9 cellular contexts compared by ENCODE assay signal in genomic region chr17:40322417-40323315, GRCh38. TPM values are rescaled to one million over a fixed set of nuclear protein-coding genes. Genes with fewer than 3 reads are reported as not detected.
DNase-seq lines count a peak whose midpoint lies in the region; ATAC-seq, FAIRE-seq and TF ChIP-seq lines count a peak whose summit lies in the region.
"Had no signal": no experiment of that assay in that cellular context is flagged by ENCODE, and none has a peak within 500 bp of the region (broad histone marks: within the 10 kb centered on the region; RNA-seq: fewer than 3 reads in every experiment).

No MANE protein-coding gene starts in this region.

- FAIRE-seq in bronchial epithelial cell (lab: Jason Lieb, UNC): no peak
- no peak for FAIRE-seq in HepG2 (lab: Jason Lieb, UNC)
- FAIRE-seq: TTC549 had no signal

- no peak for TF ChIP-seq EP300 in HepG2 (IDR thresholded peaks at IDR 0.05; ENCODE audit: low read depth in 2 of 2, low read length in 2 of 2)
- TF ChIP-seq EP300 in HepG2 (CRISPR knock-in tag; IDR thresholded peaks at IDR 0.05; ENCODE audit: borderline replicate concordance): no peak

- peak; percentile 27 for ATAC-seq in CD4-positive, alpha-beta T cell (ENCODE audit: poor library complexity)
- ATAC-seq in GM19452 (IDR thresholded peaks at IDR 0.05; ENCODE audit: unreplicated experiment) (peak; percentile 32), WTC11 (no peak), HepG2 (no peak)

- POLR2A ChIA-PET in CD4-positive, alpha-beta T cell (lab: Charles Lee): interaction anchor here (0.6 to 5.3 kb wide), 29 partner anchors 8 to 1366 kb away, joined by 3 to 117 read pairs (median 4); partner anchors contain the start of genes CASC3, CDC6, EIF1 and SMARCE1
- POLR2A ChIA-PET in WTC11 (lab: Charles Lee): interaction anchor here (0.6 kb wide), 2 partner anchors 29 to 33 kb away, joined by 3 read pairs; no protein-coding TSS in a partner anchor
- POLR2A ChIA-PET in HepG2 (lab: Yijun Ruan, JAX): interaction anchor here (0.8 kb wide), 1 partner anchor 11 kb away, joined by 3 read pairs; no protein-coding TSS in a partner anchor

- H3K27ac ChIP-seq in CD4-positive, alpha-beta T cell (ENCODE audit: low read depth, low read length): peak overlapping the region; percentile 99
- peak overlapping the region; percentile 93 for H3K27ac ChIP-seq in KMS-11
- no peak overlapping the region for H3K27ac ChIP-seq in HepG2 (ENCODE audit: extremely low read length, insufficient read depth, low read length)

- no peaks in the 10 kb centered on the region for H3K27me3 ChIP-seq in CD4-positive, alpha-beta T cell (ENCODE audit: control insufficient read depth, insufficient read depth, low read length)
- H3K27me3 ChIP-seq in KMS-11 (ENCODE audit: insufficient read depth, low read depth) (no peaks in the 10 kb centered on the region), bronchial epithelial cell (ENCODE audit: control insufficient read depth, insufficient read depth, low read length) (no peaks in the 10 kb centered on the region), HepG2 (ENCODE audit: control insufficient read depth in 1 of 2, insufficient read depth in 2 of 2, low read length in 2 of 2) (no peaks in the 10 kb centered on the region; a peak in 1 of 5 replicates)

- no peaks in the 10 kb centered on the region for H3K27me3 Mint-ChIP-seq in CD4-positive, alpha-beta T cell
- peaks cover 8% of the 10 kb centered on the region for H3K27me3 Mint-ChIP-seq in WTC11 (ENCODE audit: low read depth)

- in situ Hi-C loops in HepG2 (cut with HindIII; ENCODE audit: extremely low pct_ligation_motif_present, low pct_unique_long_range_greater_than_20kb): no loop called here

- intact Hi-C loops in CD4-positive, alpha-beta T cell (cut with DNase I, micrococcal nuclease): loop anchor here (1.0 to 5.0 kb wide), 2 partner anchors 19 to 285 kb away; no protein-coding TSS in a partner anchor
- intact Hi-C loops in HepG2 (cut with micrococcal nuclease; ENCODE audit: unreplicated experiment): no loop called here

- H3K36me3 ChIP-seq in KMS-11 (ENCODE audit: insufficient read depth) (no peaks in the 10 kb centered on the region), bronchial epithelial cell (ENCODE audit: control insufficient read depth, insufficient read depth, low read length) (peaks cover 1% of the 10 kb centered on the region), HepG2 (replicated peaks in 1 of 2; ENCODE audit: control insufficient read depth in 1 of 2, insufficient read depth in 2 of 2, low read length in 2 of 2) (no peaks in the 10 kb centered on the region)

- CTCF ChIA-PET in CD4-positive, alpha-beta T cell (lab: Charles Lee): interaction anchor here (1.0 to 4.4 kb wide), 5 partner anchors 18 to 238 kb away, joined by 3 to 22 read pairs (median 4); no protein-coding TSS in a partner anchor
- CTCF ChIA-PET in WTC11 (lab: Charles Lee) (interaction anchor here (3.4 kb wide), 1 partner anchor 32 kb away, joined by 15 read pairs; no protein-coding TSS in a partner anchor), HepG2 (lab: Yijun Ruan, JAX; ENCODE audit: low intra/inter-chr PET ratio, low total read pairs) (no interaction called here)

- H3K9me3 Mint-ChIP-seq in CD4-positive, alpha-beta T cell: no peaks in the 10 kb centered on the region
- no peaks in the 10 kb centered on the region for H3K9me3 Mint-ChIP-seq in WTC11

- no peak overlapping the region for H2AFZ ChIP-seq in KMS-11 (ENCODE audit: low read depth)
- H2AFZ ChIP-seq in HepG2 (ENCODE audit: low read length): no peak overlapping the region

- H3K4me3 ChIP-seq in KMS-11 (IDR thresholded peaks at IDR 0.05; ENCODE audit: insufficient read depth, low read depth, low read length) (no peak overlapping the region), bronchial epithelial cell (ENCODE audit: low read depth, low read length) (no peak overlapping the region), HepG2 (replicated peaks in 1 of 3; ENCODE audit: insufficient read depth in 1 of 3, low read depth in 2 of 3, low read length in 3 of 3) (peak overlapping the region in 1 of 3 experiments; percentile 32; a peak in 1 of 6 replicates)

- H3K9me3 ChIP-seq in CD4-positive, alpha-beta T cell (ENCODE audit: control insufficient read depth, low read length): no peaks in the 10 kb centered on the region
- H3K9me3 ChIP-seq in HepG2 (ENCODE audit: low read length): no peaks in the 10 kb centered on the region

- H3K4me3 Mint-ChIP-seq in CD4-positive, alpha-beta T cell: peak overlapping the region; percentile 95
- no peak overlapping the region for H3K4me3 Mint-ChIP-seq in WTC11

- 70% methylated on average over 16 of the region's 16 CpGs for WGBS in HepG2 (ENCODE audit: low lambda C conversion rate)

- H3K79me2 ChIP-seq in KMS-11 (ENCODE audit: insufficient read depth, low read depth) (peaks cover 95% of the 10 kb centered on the region), HepG2 (ENCODE audit: insufficient read depth, low read length) (peaks cover 37% of the 10 kb centered on the region)

- H3K27ac Mint-ChIP-seq in CD4-positive, alpha-beta T cell: peak overlapping the region; percentile 99
- no peak overlapping the region for H3K27ac Mint-ChIP-seq in WTC11

- no peak for TF ChIP-seq RAD21 in HepG2 (CRISPR knock-in tag; IDR thresholded peaks at IDR 0.05)

- no peak for TF ChIP-seq CTCF in CD4-positive, alpha-beta T cell (IDR thresholded peaks at IDR 0.05)
- TF ChIP-seq CTCF in KMS-11 (conservative IDR thresholded peaks at IDR 0.05; ENCODE audit: low read depth, low read length): no peak
- no peak for TF ChIP-seq CTCF in WTC11 (IDR thresholded peaks at IDR 0.05)
- TF ChIP-seq CTCF in bronchial epithelial cell (IDR thresholded peaks at IDR 0.05; ENCODE audit: insufficient read depth, low read length, severe bottlenecking): no peak
- TF ChIP-seq CTCF in HepG2 (CRISPR knock-in tag; IDR thresholded peaks at IDR 0.05): no peak

- H3K9ac ChIP-seq in KMS-11 (peak overlapping the region; percentile 83), HepG2 (ENCODE audit: insufficient read depth, low read depth, low read length) (peak overlapping the region; percentile 28; the same call in 1 of the 2 replicates)

- H3K36me3 Mint-ChIP-seq in CD4-positive, alpha-beta T cell (ENCODE audit: low read depth): peaks cover 48% of the 10 kb centered on the region
- H3K36me3 Mint-ChIP-seq in WTC11: no peaks in the 10 kb centered on the region

- H3K4me1 Mint-ChIP-seq in CD4-positive, alpha-beta T cell (ENCODE audit: low read depth): peaks cover 92% of the 10 kb centered on the region
- peaks cover 52% of the 10 kb centered on the region for H3K4me1 Mint-ChIP-seq in WTC11

- DNase-seq in CD4-positive, alpha-beta T cell: peak; percentile 73 to 96 (median 84)
- no peak for DNase-seq in WTC11 (ENCODE audit: low spot score)
- peak; percentile 57 for DNase-seq in bronchial epithelial cell (ENCODE audit: low read depth)
- DNase-seq in HepG2 (ENCODE audit: low spot score): peak; percentile 55
- peak; percentile 61 to 81 for DNase-seq in stimulated activated CD4-positive, alpha-beta T cell treated with anti-CD3 and anti-CD28 coated beads, Interleukin-4, amount 100 ng/mL, for 4 hours
- no peak for DNase-seq in DMS114 treated with DMSO at 0.1 percent for 48 hours (lab: John Stamatoyannopoulos, UW; ENCODE audit: unreplicated experiment)

- BruUV-seq in HepG2 (replicated peaks; lab: Mats Ljungman, UMichigan): no TSS peak

- peak overlapping the region; percentile 86 for H3K4me2 ChIP-seq in KMS-11
- H3K4me2 ChIP-seq in HepG2 (ENCODE audit: low read depth, low read length): peak overlapping the region; percentile 46

- H4K20me1 ChIP-seq in KMS-11 (ENCODE audit: insufficient read depth) (peaks cover 2% of the 10 kb centered on the region; the same call in 1 of the 2 replicates), HepG2 (ENCODE audit: insufficient read depth, low read length) (peaks cover 37% of the 10 kb centered on the region)

- no peak for TF ChIP-seq POLR2A in HepG2 (IDR thresholded peaks at IDR 0.05; ENCODE audit: insufficient read depth in 1 of 2, low read depth in 2 of 2, low read length in 2 of 2)

- peaks cover 68% of the 10 kb centered on the region for H3K4me1 ChIP-seq in KMS-11 (ENCODE audit: low read depth, poor library complexity, severe bottlenecking)
- peaks cover 87% of the 10 kb centered on the region for H3K4me1 ChIP-seq in HepG2 (ENCODE audit: insufficient read depth, low read length)

RNA-seq across cellular contexts. Expression of gene RARA, which starts 13.7 kb away (rescaled TPM):
- total RNA-seq in CD4-positive, alpha-beta T cell: 100 to 1,000 TPM; 114 to 115 TPM
- 14.3 to 20.7 TPM (median 15.8 TPM) in 3 replicates for total RNA-seq in WTC11 (2021)
- total RNA-seq in bronchial epithelial cell: 1.3 and 2.3 TPM in 2 replicates
- total RNA-seq in HepG2 (2016; rRNA removed; fragmentation: Illumina TruSeq; extraction: Trizol): 8.6 and 8.9 TPM in 2 replicates
- 3.2 and 3.7 TPM in 2 replicates for total RNA-seq in HepG2 (2016; cell fraction: cytosol; rRNA removed; fragmentation: Illumina TruSeq; extraction: Trizol; ENCODE audit: low read depth)
- total RNA-seq in HepG2 (2016; cell fraction: insoluble cytoplasmic fraction; rRNA removed; fragmentation: Illumina TruSeq; extraction: Trizol): 6.7 and 9.5 TPM in 2 replicates
- 8.2 and 11.1 TPM in 2 replicates for total RNA-seq in HepG2 (2016; cell fraction: membrane; rRNA removed; fragmentation: Illumina TruSeq; extraction: Trizol)
- 6.0 and 7.0 TPM in 2 replicates for total RNA-seq in HepG2 (2016; cell fraction: nucleus; rRNA removed; fragmentation: Illumina TruSeq; extraction: Trizol)
- 6.0 and 6.4 TPM in 2 replicates for polyA plus RNA-seq in HepG2 (2011; rRNA removed)
- 2.2 and 3.8 TPM in 2 replicates for polyA plus RNA-seq in HepG2 (2011; cell fraction: cytosol; rRNA removed)
- polyA plus RNA-seq in HepG2 (2011; cell fraction: nucleus; rRNA removed): 13.2 and 13.3 TPM in 2 replicates
- 15.4 and 16.1 TPM in 2 replicates for polyA plus RNA-seq in HepG2 (2012)
- polyA plus RNA-seq in HepG2 (2016; cell fraction: cytosol; fragmentation: Illumina TruSeq; extraction: Trizol; ENCODE audit: low read depth): 3.8 and 5.4 TPM in 2 replicates
- 12.7 and 17.8 TPM in 2 replicates for polyA plus RNA-seq in HepG2 (2016; cell fraction: insoluble cytoplasmic fraction; fragmentation: Illumina TruSeq; extraction: Trizol; ENCODE audit: low read depth)
- 9.6 and 13.8 TPM in 2 replicates for polyA plus RNA-seq in HepG2 (2016; cell fraction: membrane; fragmentation: Illumina TruSeq; extraction: Trizol; ENCODE audit: low read depth)
- 19.0 and 19.4 TPM in 2 replicates for polyA plus RNA-seq in HepG2 (2016; cell fraction: nucleus; fragmentation: Illumina TruSeq; extraction: Trizol; ENCODE audit: insufficient read depth, low read depth)
- 6.4 and 11.7 TPM in 2 replicates for polyA minus RNA-seq in HepG2 (2011; rRNA and poly(A)+ RNA removed; ENCODE audit: low replicate concordance)
- 6.7 and 8.2 TPM in 2 replicates for polyA minus RNA-seq in HepG2 (2011; cell fraction: cytosol; rRNA and poly(A)+ RNA removed)
- polyA minus RNA-seq in HepG2 (2011; cell fraction: nucleus; rRNA and poly(A)+ RNA removed): 5.2 and 6.7 TPM in 2 replicates

RNA-seq across cellular contexts. Expression of gene CDC6, which starts 35.0 kb away (rescaled TPM):
- total RNA-seq in CD4-positive, alpha-beta T cell: 1 to 10 TPM; 1.0 to 1.8 TPM
- 85.9 to 125 TPM (median 87.9 TPM) in 3 replicates for total RNA-seq in WTC11 (2021)
- 3.4 and 4.6 TPM in 2 replicates for total RNA-seq in bronchial epithelial cell
- total RNA-seq in HepG2 (2016; rRNA removed; fragmentation: Illumina TruSeq; extraction: Trizol): 114 and 154 TPM in 2 replicates
- 24.3 and 27.3 TPM in 2 replicates for total RNA-seq in HepG2 (2016; cell fraction: cytosol; rRNA removed; fragmentation: Illumina TruSeq; extraction: Trizol; ENCODE audit: low read depth)
- total RNA-seq in HepG2 (2016; cell fraction: insoluble cytoplasmic fraction; rRNA removed; fragmentation: Illumina TruSeq; extraction: Trizol): 117 and 162 TPM in 2 replicates
- 42.3 and 51.8 TPM in 2 replicates for total RNA-seq in HepG2 (2016; cell fraction: membrane; rRNA removed; fragmentation: Illumina TruSeq; extraction: Trizol)
- total RNA-seq in HepG2 (2016; cell fraction: nucleus; rRNA removed; fragmentation: Illumina TruSeq; extraction: Trizol): 89.2 and 89.6 TPM in 2 replicates
- polyA plus RNA-seq in HepG2 (2011; rRNA removed): 10.7 and 17.4 TPM in 2 replicates
- polyA plus RNA-seq in HepG2 (2011; cell fraction: cytosol; rRNA removed): 6.9 and 8.8 TPM in 2 replicates
- 9.6 and 11.4 TPM in 2 replicates for polyA plus RNA-seq in HepG2 (2011; cell fraction: nucleus; rRNA removed)
- 8.4 and 23.9 TPM in 2 replicates for polyA plus RNA-seq in HepG2 (2012)
- polyA plus RNA-seq in HepG2 (2016; cell fraction: cytosol; fragmentation: Illumina TruSeq; extraction: Trizol; ENCODE audit: low read depth): 12.0 and 14.2 TPM in 2 replicates
- polyA plus RNA-seq in HepG2 (2016; cell fraction: insoluble cytoplasmic fraction; fragmentation: Illumina TruSeq; extraction: Trizol; ENCODE audit: low read depth): 133 and 135 TPM in 2 replicates
- 15.3 and 18.9 TPM in 2 replicates for polyA plus RNA-seq in HepG2 (2016; cell fraction: membrane; fragmentation: Illumina TruSeq; extraction: Trizol; ENCODE audit: low read depth)
- polyA plus RNA-seq in HepG2 (2016; cell fraction: nucleus; fragmentation: Illumina TruSeq; extraction: Trizol; ENCODE audit: insufficient read depth, low read depth): 98.6 and 99.5 TPM in 2 replicates
- polyA minus RNA-seq in HepG2 (2011; rRNA and poly(A)+ RNA removed; ENCODE audit: low replicate concordance): 8.7 and 50.8 TPM in 2 replicates
- polyA minus RNA-seq in HepG2 (2011; cell fraction: cytosol; rRNA and poly(A)+ RNA removed): 9.4 and 10.7 TPM in 2 replicates
- 31.5 and 47.0 TPM in 2 replicates for polyA minus RNA-seq in HepG2 (2011; cell fraction: nucleus; rRNA and poly(A)+ RNA removed)

RNA-seq across cellular contexts. Expression of gene GJD3, which starts 41.9 kb away (rescaled TPM):
- total RNA-seq in CD4-positive, alpha-beta T cell: not detected
- total RNA-seq in WTC11 (2021): 1.4 to 2.3 TPM (median 2.0 TPM) in 3 replicates
- total RNA-seq in bronchial epithelial cell: 0.13 and 0.53 TPM in 2 replicates
- total RNA-seq in HepG2 (2016; rRNA removed; fragmentation: Illumina TruSeq; extraction: Trizol): not detected in 2 replicates
- not detected in 2 replicates for total RNA-seq in HepG2 (2016; cell fraction: cytosol; rRNA removed; fragmentation: Illumina TruSeq; extraction: Trizol; ENCODE audit: low read depth)
- not detected in 2 replicates for total RNA-seq in HepG2 (2016; cell fraction: insoluble cytoplasmic fraction; rRNA removed; fragmentation: Illumina TruSeq; extraction: Trizol)
- total RNA-seq in HepG2 (2016; cell fraction: membrane; rRNA removed; fragmentation: Illumina TruSeq; extraction: Trizol): not detected in 2 replicates
- total RNA-seq in HepG2 (2016; cell fraction: nucleus; rRNA removed; fragmentation: Illumina TruSeq; extraction: Trizol): not detected in 2 replicates
- polyA plus RNA-seq in HepG2 (2011; rRNA removed): not detected in 2 replicates
- not detected in 2 replicates for polyA plus RNA-seq in HepG2 (2011; cell fraction: cytosol; rRNA removed)
- not detected in 2 replicates for polyA plus RNA-seq in HepG2 (2011; cell fraction: nucleus; rRNA removed)
- not detected in 2 replicates for polyA plus RNA-seq in HepG2 (2012)
- polyA plus RNA-seq in HepG2 (2016; cell fraction: cytosol; fragmentation: Illumina TruSeq; extraction: Trizol; ENCODE audit: low read depth): not detected in 2 replicates
- not detected in 2 replicates for polyA plus RNA-seq in HepG2 (2016; cell fraction: insoluble cytoplasmic fraction; fragmentation: Illumina TruSeq; extraction: Trizol; ENCODE audit: low read depth)
- polyA plus RNA-seq in HepG2 (2016; cell fraction: membrane; fragmentation: Illumina TruSeq; extraction: Trizol; ENCODE audit: low read depth): not detected in 2 replicates
- not detected in 2 replicates for polyA plus RNA-seq in HepG2 (2016; cell fraction: nucleus; fragmentation: Illumina TruSeq; extraction: Trizol; ENCODE audit: insufficient read depth, low read depth)
- polyA minus RNA-seq in HepG2 (2011; rRNA and poly(A)+ RNA removed; ENCODE audit: low replicate concordance): not detected in 2 replicates
- not detected in 2 replicates for polyA minus RNA-seq in HepG2 (2011; cell fraction: cytosol; rRNA and poly(A)+ RNA removed)
- polyA minus RNA-seq in HepG2 (2011; cell fraction: nucleus; rRNA and poly(A)+ RNA removed): not detected in 2 replicates

Comparison
In these comparisons a context has a peak if more than half of its experiments do, and no peak if none do; other contexts are left out.
1. ATAC-seq: peak in CD4-positive, alpha-beta T cell (single experiment) and GM19452 (single experiment); none in WTC11 (single experiment) and HepG2 (single experiment).
2. DNase-seq: peak in CD4-positive, alpha-beta T cell (10 of 10), bronchial epithelial cell (single experiment), HepG2 (single experiment) and stimulated activated CD4-positive, alpha-beta T cell treated with anti-CD3 and anti-CD28 coated beads, Interleukin-4, amount 100 ng/mL, for 4 hours (2 of 2); none in WTC11 (single experiment) and DMS114 treated with DMSO at 0.1 percent for 48 hours (single experiment).